11 cellular contexts compared by ENCODE assay signal in genomic region chr11:34086554-34087278, GRCh38. TPM values are rescaled to one million over a fixed set of nuclear protein-coding genes. Genes with fewer than 3 reads are reported as not detected.
DNase-seq lines count a peak whose midpoint lies in the region; ATAC-seq, FAIRE-seq and TF ChIP-seq lines count a peak whose summit lies in the region.
"Had no signal": no experiment of that assay in that cellular context is flagged by ENCODE, and none has a peak within 500 bp of the region (broad histone marks: within the 10 kb centered on the region; RNA-seq: fewer than 3 reads in every experiment).

No MANE protein-coding gene starts in this region.

- H3K27ac Mint-ChIP-seq in HFFc6 (no peak overlapping the region), T-cell (peak overlapping the region; percentile 68 to 70)
- H3K27ac Mint-ChIP-seq in activated T-helper 1 cell treated with anti-CD3 and anti-CD28 coated beads, Interleukin-12 subunit alpha, Interleukin-12 subunit beta, Interleukin-2, Interleukin-4 antibody, amounts not matched to agents 30 ng/mL and 10 ng/mL and 1 ng/mL, durations not matched to agents 14 hours and 24 hours and 36 hours: no peak overlapping the region

- H3K27me3 ChIP-seq in left ventricle myocardium inferior (ENCODE audit: low read depth): no peaks in the 10 kb centered on the region
- H3K27me3 ChIP-seq: heart left ventricle had no signal

- intact Hi-C loops in left ventricle myocardium inferior (cut with micrococcal nuclease): no loop called here
- intact Hi-C loops in activated T-helper 1 cell treated with anti-CD3 and anti-CD28 coated beads, Interleukin-12 subunit alpha, Interleukin-12 subunit beta, Interleukin-2, Interleukin-4 antibody, amounts not matched to agents 30 ng/mL and 10 ng/mL and 1 ng/mL, durations not matched to agents 14 hours and 24 hours and 36 hours (cut with micrococcal nuclease): no loop called here

- no peak for TF ChIP-seq CTCF in HFFc6 (IDR thresholded peaks at IDR 0.05)
- no peak for TF ChIP-seq CTCF in left ventricle myocardium inferior (IDR thresholded peaks at IDR 0.05; ENCODE audit: borderline replicate concordance)

- peaks cover 62% of the 10 kb centered on the region for H3K36me3 Mint-ChIP-seq in HFFc6 (ENCODE audit: low read depth)
- H3K36me3 Mint-ChIP-seq in T-cell: peaks cover 52% of the 10 kb centered on the region
- peaks cover 57% of the 10 kb centered on the region for H3K36me3 Mint-ChIP-seq in activated T-helper 1 cell treated with anti-CD3 and anti-CD28 coated beads, Interleukin-12 subunit alpha, Interleukin-12 subunit beta, Interleukin-2, Interleukin-4 antibody, amounts not matched to agents 30 ng/mL and 10 ng/mL and 1 ng/mL, durations not matched to agents 14 hours and 24 hours and 36 hours (ENCODE audit: low read depth)

- H3K9me3 ChIP-seq in left ventricle myocardium inferior (replicated peaks): no peaks in the 10 kb centered on the region
- H3K9me3 ChIP-seq: heart left ventricle had no signal

- CTCF ChIA-PET in T-cell (lab: Charles Lee): interaction anchor here in 1 of 2 donors (0.6 kb wide), 1 partner anchor 314 kb away, joined by 3 read pairs; no protein-coding TSS in a partner anchor

- no peak overlapping the region for H3K27ac ChIP-seq in left ventricle myocardium inferior (replicated peaks)

- peaks cover 96% of the 10 kb centered on the region for H3K36me3 ChIP-seq in left ventricle myocardium inferior

- FAIRE-seq in G401.6 (lab: Jason Lieb, UNC): peak; percentile 49
- FAIRE-seq: HepG2 had no signal

- H3K4me1 Mint-ChIP-seq in HFFc6 (ENCODE audit: low read depth) (peaks cover 22% of the 10 kb centered on the region; the same call in 1 of the 2 replicates), T-cell (peaks cover 12 to 26% (median 25%) of the 10 kb centered on the region in 3 donors)
- H3K4me1 Mint-ChIP-seq in activated T-helper 1 cell treated with anti-CD3 and anti-CD28 coated beads, Interleukin-12 subunit alpha, Interleukin-12 subunit beta, Interleukin-2, Interleukin-4 antibody, amounts not matched to agents 30 ng/mL and 10 ng/mL and 1 ng/mL, durations not matched to agents 14 hours and 24 hours and 36 hours (ENCODE audit: low read depth): peaks cover 23% of the 10 kb centered on the region

- no peaks in the 10 kb centered on the region for H3K4me1 ChIP-seq in left ventricle myocardium inferior
- H3K4me1 ChIP-seq: heart left ventricle had no signal

- DNase-seq in HFFc6 (peak; percentile 11), T-cell (no peak), kidney tubule cell (ENCODE audit: low spot score) (peak; percentile 31), mesenteric fat pad (ENCODE audit: low spot score) (no peak), left ventricle myocardium inferior (no peak), NCI-H69 (lab: John Stamatoyannopoulos, UW) (no peak)
- DNase-seq in activated T-helper 1 cell treated with anti-CD3 and anti-CD28 coated beads, Interleukin-12 subunit alpha, Interleukin-12 subunit beta, Interleukin-2, Interleukin-4 antibody, amounts not matched to agents 30 ng/mL and 10 ng/mL and 1 ng/mL, durations not matched to agents 14 hours and 24 hours and 36 hours (ENCODE audit: low spot score): no peak
- DNase-seq: activated CD8-positive, alpha-beta memory T cell treated with anti-CD3 and anti-CD28 coated beads, Interleukin-2, amount 50 U/mL, for 4 hours; heart left ventricle had no signal

- no peak overlapping the region for H3K4me3 ChIP-seq in left ventricle myocardium inferior
- H3K4me3 ChIP-seq: heart left ventricle had no signal

- H3K27me3 Mint-ChIP-seq in HFFc6 (ENCODE audit: insufficient read depth) (no peaks in the 10 kb centered on the region), T-cell (no peaks in the 10 kb centered on the region)
- no peaks in the 10 kb centered on the region for H3K27me3 Mint-ChIP-seq in activated T-helper 1 cell treated with anti-CD3 and anti-CD28 coated beads, Interleukin-12 subunit alpha, Interleukin-12 subunit beta, Interleukin-2, Interleukin-4 antibody, amounts not matched to agents 30 ng/mL and 10 ng/mL and 1 ng/mL, durations not matched to agents 14 hours and 24 hours and 36 hours (ENCODE audit: insufficient read depth)

- peak in 3 of 4 experiments; percentile 64 to 66 (median 65) for ATAC-seq in T-cell (replicated peaks in 1 of 4)
- ATAC-seq: heart left ventricle, HepG2 had no signal

- POLR2A ChIA-PET in T-cell (lab: Charles Lee): interaction anchor here (1.0 to 1.1 kb wide), 2 partner anchors 11 to 23 kb away, joined by 3 to 4 read pairs; no protein-coding TSS in a partner anchor

- H3K4me3 Mint-ChIP-seq in HFFc6 (no peak overlapping the region), T-cell (peak overlapping the region in 1 of 3 donors; percentile 17)
- no peak overlapping the region for H3K4me3 Mint-ChIP-seq in activated T-helper 1 cell treated with anti-CD3 and anti-CD28 coated beads, Interleukin-12 subunit alpha, Interleukin-12 subunit beta, Interleukin-2, Interleukin-4 antibody, amounts not matched to agents 30 ng/mL and 10 ng/mL and 1 ng/mL, durations not matched to agents 14 hours and 24 hours and 36 hours

- H3K9me3 Mint-ChIP-seq in HFFc6: no peaks in the 10 kb centered on the region
- no peaks in the 10 kb centered on the region for H3K9me3 Mint-ChIP-seq in T-cell
- no peaks in the 10 kb centered on the region for H3K9me3 Mint-ChIP-seq in activated T-helper 1 cell treated with anti-CD3 and anti-CD28 coated beads, Interleukin-12 subunit alpha, Interleukin-12 subunit beta, Interleukin-2, Interleukin-4 antibody, amounts not matched to agents 30 ng/mL and 10 ng/mL and 1 ng/mL, durations not matched to agents 14 hours and 24 hours and 36 hours

RNA-seq across cellular contexts. Expression of gene NAT10, which starts 18.7 kb away (rescaled TPM):
- total RNA-seq in HFFc6 (2021; fragmentation: NEBNext Ultra II Directional; extraction: Animal tissue kit (Norgen Biotek cat#: 25700)): 10 to 100 TPM; 46.9 to 61.2 (median 54.9) TPM
- total RNA-seq in T-cell: 10 to 100 TPM; 55.0 to 84.0 (median 73.5) TPM
- 46.6 TPM for total RNA-seq in mesenteric fat pad
- 22.3 TPM for total RNA-seq in left ventricle myocardium inferior
- total RNA-seq in activated T-helper 1 cell treated with anti-CD3 and anti-CD28 coated beads, Interleukin-12 subunit alpha, Interleukin-12 subunit beta, Interleukin-2, Interleukin-4 antibody, amounts not matched to agents 30 ng/mL and 10 ng/mL and 1 ng/mL, durations not matched to agents 14 hours and 24 hours and 36 hours: 157 and 158 TPM in 2 replicates

RNA-seq across cellular contexts. Expression of gene CAPRIN1, which starts 35.2 kb away (rescaled TPM):
- 100 to 1,000 TPM; 275 to 313 (median 300) TPM for total RNA-seq in HFFc6 (2021; fragmentation: NEBNext Ultra II Directional; extraction: Animal tissue kit (Norgen Biotek cat#: 25700))
- total RNA-seq in T-cell (100 to 1,000 TPM; 106 to 148 (median 143) TPM), mesenteric fat pad (178 TPM), left ventricle myocardium inferior (112 TPM)
- 285 and 289 TPM in 2 replicates for total RNA-seq in activated T-helper 1 cell treated with anti-CD3 and anti-CD28 coated beads, Interleukin-12 subunit alpha, Interleukin-12 subunit beta, Interleukin-2, Interleukin-4 antibody, amounts not matched to agents 30 ng/mL and 10 ng/mL and 1 ng/mL, durations not matched to agents 14 hours and 24 hours and 36 hours

Comparison
In these comparisons a context has a peak if more than half of its experiments do, and no peak if none do; other contexts are left out.
1. DNase-seq: peak in HFFc6 (single experiment) and kidney tubule cell (single experiment); none in T-cell (0 of 34), mesenteric fat pad (single experiment), left ventricle myocardium inferior (single experiment), NCI-H69 (single experiment) and activated T-helper 1 cell treated with anti-CD3 and anti-CD28 coated beads, Interleukin-12 subunit alpha, Interleukin-12 subunit beta, Interleukin-2, Interleukin-4 antibody, amounts not matched to agents 30 ng/mL and 10 ng/mL and 1 ng/mL, durations not matched to agents 14 hours and 24 hours and 36 hours (single experiment).
2. H3K27ac Mint-ChIP-seq: peak in T-cell (2 of 2); none in HFFc6 (single experiment) and activated T-helper 1 cell treated with anti-CD3 and anti-CD28 coated beads, Interleukin-12 subunit alpha, Interleukin-12 subunit beta, Interleukin-2, Interleukin-4 antibody, amounts not matched to agents 30 ng/mL and 10 ng/mL and 1 ng/mL, durations not matched to agents 14 hours and 24 hours and 36 hours (single experiment).